15 cellular contexts compared by ENCODE assay signal in genomic region chr4:48332661-48333060, GRCh38.
"Had no signal": no experiment of that assay in that cellular context is flagged by ENCODE, and none has a peak within 500 bp of the region (broad histone marks: within the 10 kb centered on the region; RNA-seq: fewer than 3 reads in every experiment).

No MANE protein-coding gene starts in this region.

- DNase-seq: activated CD4-positive, alpha-beta T cell treated with anti-CD3 and anti-CD28 coated beads, Interleukin-2, amount 50 U/mL, for 4 hours; activated effector memory CD4-positive, alpha-beta T cell treated with Interleukin-2 at 50 U/mL for 16 hours; activated T-cell treated with anti-CD3 and anti-CD28 coated beads, Interleukin-2, amount 50 U/mL, for 24 hours; amygdala; cerebellar nuclear complex; dermis blood vessel endothelial cell; left ventricle myocardium superior; pancreas; retina; T-helper 17 cell; transverse colon had no signal

- H3K36me3 ChIP-seq: brain microvascular endothelial cell, neural progenitor cell, pancreas, transverse colon had no signal

- H3K9me3 ChIP-seq: pancreas, transverse colon had no signal

- H3K27ac ChIP-seq: neural progenitor cell, pancreas, transverse colon had no signal

- H3K4me1 ChIP-seq: neural progenitor cell had no signal

- H3K4me3 ChIP-seq: neural progenitor cell, pancreas, transverse colon had no signal

- H3K4me2 ChIP-seq: neural progenitor cell had no signal

- H3K27me3 ChIP-seq: brain microvascular endothelial cell, neural progenitor cell, pancreas, transverse colon had no signal

- H3K9ac ChIP-seq: neural progenitor cell had no signal

- H2AFZ ChIP-seq: neural progenitor cell had no signal

- ATAC-seq: activated naive CD4-positive, alpha-beta T cell treated with anti-CD3 and anti-CD28 coated beads, Interleukin-2, amount 50 U/mL, for 72 hours; pancreas; stimulated activated effector memory CD8-positive, alpha-beta T cell treated with anti-CD3 and anti-CD28 coated beads, Interleukin-12 subunit alpha, Interleukin-12 subunit beta, amount 100 ng/mL, for 72 hours; T-helper 17 cell had no signal
